26 cellular contexts compared by ENCODE assay signal in genomic region chr2:45477546-45477945, GRCh38.
"Had no signal": no experiment of that assay in that cellular context is flagged by ENCODE, and none has a peak within 500 bp of the region (broad histone marks: within the 10 kb centered on the region; RNA-seq: fewer than 3 reads in every experiment).

No MANE protein-coding gene starts in this region.

- H3K4me1 Mint-ChIP-seq: mesothelial cell of epicardium; naive B cell; neural crest cell; stimulated activated effector memory CD8-positive, alpha-beta T cell treated with anti-CD3 and anti-CD28 coated beads, Interleukin-12 subunit alpha, Interleukin-12 subunit beta, amount 100 ng/mL, for 72 hours had no signal

- H3K27ac Mint-ChIP-seq: effector memory CD8-positive, alpha-beta T cell; mesothelial cell of epicardium; naive B cell; natural killer cell treated with Interleukin-12 subunit alpha and Interleukin-12 subunit beta and Interleukin-15 and Interleukin-18, amount 100 ng/mL, for 72 hours; progenitor cell of endocrine pancreas; stimulated activated effector memory CD8-positive, alpha-beta T cell treated with anti-CD3 and anti-CD28 coated beads, Interleukin-12 subunit alpha, Interleukin-12 subunit beta, amount 100 ng/mL, for 72 hours had no signal

- DNase-seq: cortex of kidney; effector memory CD8-positive, alpha-beta T cell; erythroblast; esophagus squamous epithelium; head of caudate nucleus; kidney; mesenchymal stem cell; mucosa of descending colon; naive B cell; sigmoid colon; stimulated activated CD4-positive, alpha-beta T cell treated with anti-CD3 and anti-CD28 coated beads, Interleukin-2, amount 100 ng/mL, for 24 hours; stimulated activated CD4-positive, alpha-beta T cell treated with anti-CD3 and anti-CD28 coated beads, Interleukin-4, amount 100 ng/mL, for 24 hours; stimulated activated naive CD4-positive, alpha-beta T cell treated with Interleukin-2 at 50 U/mL for 16 hours; stomach; thyroid gland; trophoblast cell had no signal

- ATAC-seq: effector memory CD8-positive, alpha-beta T cell; left lobe of liver; mucosa of descending colon; natural killer cell treated with Interleukin-12 subunit alpha and Interleukin-12 subunit beta and Interleukin-15 and Interleukin-18, amount 100 ng/mL, for 72 hours; stimulated activated effector memory CD8-positive, alpha-beta T cell treated with anti-CD3 and anti-CD28 coated beads, Interleukin-12 subunit alpha, Interleukin-12 subunit beta, amount 100 ng/mL, for 72 hours had no signal

- H3K27me3 Mint-ChIP-seq: effector memory CD8-positive, alpha-beta T cell; naive B cell; natural killer cell treated with Interleukin-12 subunit alpha and Interleukin-12 subunit beta and Interleukin-15 and Interleukin-18, amount 100 ng/mL, for 72 hours; progenitor cell of endocrine pancreas had no signal

- H3K27ac ChIP-seq: esophagus squamous epithelium, neutrophil, parathyroid adenoma, right atrium auricular region, sigmoid colon, stomach, thyroid gland, vagina had no signal

- H3K36me3 Mint-ChIP-seq: stimulated activated effector memory CD8-positive, alpha-beta T cell treated with anti-CD3 and anti-CD28 coated beads, Interleukin-12 subunit alpha, Interleukin-12 subunit beta, amount 100 ng/mL, for 72 hours had no signal

- H3K4me3 ChIP-seq: esophagus squamous epithelium, mucosa of descending colon, right atrium auricular region, sigmoid colon, stomach, thyroid gland, vagina had no signal

- H3K9me3 ChIP-seq: mucosa of descending colon, neutrophil, right atrium auricular region, thyroid gland, vagina had no signal

- H3K27me3 ChIP-seq: esophagus squamous epithelium, neutrophil, right atrium auricular region, sigmoid colon, stomach, thyroid gland, vagina had no signal

- H3K4me3 Mint-ChIP-seq: effector memory CD8-positive, alpha-beta T cell; mesothelial cell of epicardium; naive B cell; natural killer cell treated with Interleukin-12 subunit alpha and Interleukin-12 subunit beta and Interleukin-15 and Interleukin-18, amount 100 ng/mL, for 72 hours; neural crest cell; stimulated activated effector memory CD8-positive, alpha-beta T cell treated with anti-CD3 and anti-CD28 coated beads, Interleukin-12 subunit alpha, Interleukin-12 subunit beta, amount 100 ng/mL, for 72 hours had no signal

- H3K9me3 Mint-ChIP-seq: effector memory CD8-positive, alpha-beta T cell; naive B cell; natural killer cell treated with Interleukin-12 subunit alpha and Interleukin-12 subunit beta and Interleukin-15 and Interleukin-18, amount 100 ng/mL, for 72 hours; neural crest cell; stimulated activated effector memory CD8-positive, alpha-beta T cell treated with anti-CD3 and anti-CD28 coated beads, Interleukin-12 subunit alpha, Interleukin-12 subunit beta, amount 100 ng/mL, for 72 hours had no signal

- H3K36me3 ChIP-seq: esophagus squamous epithelium, right atrium auricular region, thyroid gland, vagina had no signal
